Comparison of ENCODE assay signal across 8 cellular contexts in genomic region chr10:43229208-43230061, GRCh38. TPM values are rescaled to one million over a fixed set of nuclear protein-coding genes. Genes with fewer than 3 reads are reported as not detected.
DNase-seq lines count a peak whose midpoint lies in the region; ATAC-seq and TF ChIP-seq lines count a peak whose summit lies in the region.

No MANE protein-coding gene starts in this region.

- peak overlapping the region; percentile 93 for H3K4me3 Mint-ChIP-seq in T-helper 17 cell

- no peaks in the 10 kb centered on the region for H3K4me1 ChIP-seq in ACC112 (ENCODE audit: control insufficient read depth, insufficient read depth, low read length, unreplicated experiment)
- H3K4me1 ChIP-seq in tibial nerve, result peaks cover 0 to 58% (median 16%) of the 10 kb centered on the region in 4 donors

- peak; percentile 57 for ATAC-seq in T-helper 17 cell

- H3K79me2 ChIP-seq in ACC112 (ENCODE audit: control insufficient read depth, insufficient read depth, low read length, unreplicated experiment), result no peaks in the 10 kb centered on the region

- no peaks in the 10 kb centered on the region for H3K36me3 ChIP-seq in ACC112 (ENCODE audit: insufficient read depth, low read length)
- H3K36me3 ChIP-seq in tibial nerve, result no peaks in the 10 kb centered on the region

- H2AFZ ChIP-seq in ACC112 (ENCODE audit: low read length, unreplicated experiment), result no peak overlapping the region

- peaks cover 40% of the 10 kb centered on the region for H3K4me1 Mint-ChIP-seq in T-helper 17 cell

- H3K4me3 ChIP-seq in ACC112 (ENCODE audit: low read depth, low read length) (peak overlapping the region; percentile 36; the same call in 1 of the 2 replicates), tibial nerve (peak overlapping the region; percentile 47 to 64 (median 56))

- TF ChIP-seq EP300 in tibial nerve (IDR thresholded peaks at IDR 0.05), result peak in 1 of 2 donors; percentile 18

- no peak for TF ChIP-seq CTCF in tibial nerve (IDR thresholded peaks at IDR 0.05)

- H3K27me3 ChIP-seq in ACC112 (ENCODE audit: insufficient read depth, low read length) (peaks cover 72% of the 10 kb centered on the region), tibial nerve (peaks cover 0 to 24% of the 10 kb centered on the region in 2 donors)

- H3K36me3 Mint-ChIP-seq in T-helper 17 cell (ENCODE audit: low read depth), result no peaks in the 10 kb centered on the region

- 0 to 1% methylated on average over 30 to 39 of the region's 99 CpGs for WGBS in tibial nerve, 2 donors

- H3K27ac ChIP-seq in ACC112 (ENCODE audit: low read depth, low read length) (no peak overlapping the region), tibial nerve (peak overlapping the region; percentile 58 to 97 (median 78))

- no peaks in the 10 kb centered on the region for H3K9me3 ChIP-seq in T-helper 17 cell (ENCODE audit: control insufficient read depth, low read length, poor library complexity, severe bottlenecking)
- H3K9me3 ChIP-seq in tibial nerve, result no peaks in the 10 kb centered on the region

- peak in 1 of 2 donors; percentile 5 for TF ChIP-seq POLR2A in tibial nerve (IDR thresholded peaks at IDR 0.05)

- DNase-seq in T-helper 17 cell (peak; percentile 17 to 37 (median 20)), mesenteric fat pad (ENCODE audit: low spot score) (peak; percentile 87), tibial nerve (ENCODE audit: low spot score in 2 of 2) (no peak), GM19240 (ENCODE audit: insufficient read length, low spot score) (no peak), middle frontal gyrus (ENCODE audit: extremely low spot score, low spot score) (no peak), RPMI8226 (no peak)
- DNase-seq in central memory CD4-positive, alpha-beta T cell, result peak; percentile 37

- peaks cover 6% of the 10 kb centered on the region for H3K27me3 Mint-ChIP-seq in T-helper 17 cell

- peak overlapping the region; percentile 87 for H3K27ac Mint-ChIP-seq in T-helper 17 cell

RNA-seq across cellular contexts. Expression of gene RASGEF1A, which starts 37.4 kb away (rescaled TPM):
- total RNA-seq in T-helper 17 cell (1 to 10 TPM; 3.1 to 3.4 TPM), mesenteric fat pad (1.8 TPM), tibial nerve (10 to 100 TPM in 3 of 4 donors, 1 to 10 TPM in 1; 7.5 to 39.0 (median 13.1) TPM)

Comparison
In these comparisons a context has a peak if more than half of its experiments do, and no peak if none do; other contexts are left out.
1. DNase-seq: peak in T-helper 17 cell (3 of 3), central memory CD4-positive, alpha-beta T cell (single experiment) and mesenteric fat pad (single experiment); none in tibial nerve (0 of 2), GM19240 (single experiment), middle frontal gyrus (single experiment) and RPMI8226 (single experiment).